In genomic region chr7:97731736-97732370, GRCh38 we compare ENCODE assay signal across 1 cellular context.
TF ChIP-seq lines count a peak whose summit lies in the region.

A gene with protein sequence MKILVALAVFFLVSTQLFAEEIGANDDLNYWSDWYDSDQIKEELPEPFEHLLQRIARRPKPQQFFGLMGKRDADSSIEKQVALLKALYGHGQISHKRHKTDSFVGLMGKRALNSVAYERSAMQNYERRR (plus strand): TSS chr7:97732086. CDS start chr7:97732613, 527 bp downstream.

TF ChIP-seq in HEK293, 187 proteins besides CTCF, POLR2A, EP300 and RAD21 (continued from another document):
- TF ChIP-seq SALL2 (tag by site-specific recombination; IDR thresholded peaks at IDR 0.05; ENCODE audit: borderline replicate concordance) (no peak), GFI1B (tag by site-specific recombination; IDR thresholded peaks at IDR 0.05) (no peak), ZFP41 (tag by site-specific recombination; IDR thresholded peaks at IDR 0.05; ENCODE audit: borderline replicate concordance) (no peak), ZNF571 (tag by site-specific recombination; IDR thresholded peaks at IDR 0.05) (no peak), ZNF19 (tag by site-specific recombination; IDR thresholded peaks at IDR 0.05; ENCODE audit: low read depth) (no peak), ZNF302 (tag by site-specific recombination; IDR thresholded peaks at IDR 0.05; ENCODE audit: low read depth) (no peak), ZNF670 (tag by site-specific recombination; IDR thresholded peaks at IDR 0.05; ENCODE audit: low read depth) (no peak), ZNF211 (tag by site-specific recombination; IDR thresholded peaks at IDR 0.05; ENCODE audit: low read depth) (no peak), SCRT1 (tag by site-specific recombination; IDR thresholded peaks at IDR 0.05; ENCODE audit: borderline replicate concordance) (no peak), ZNF239 (tag by site-specific recombination; IDR thresholded peaks at IDR 0.05) (peak; percentile 62; the same call in 1 of the 2 replicates), ZNF600 (tag by site-specific recombination; IDR thresholded peaks at IDR 0.05) (no peak; the same call in 1 of the 2 replicates), ZNF214 (tag by site-specific recombination; IDR thresholded peaks at IDR 0.05; ENCODE audit: borderline replicate concordance) (no peak), KLF9 (tag by site-specific recombination; IDR thresholded peaks at IDR 0.05; ENCODE audit: low read depth) (no peak; the same call in 1 of the 2 replicates), BCL11B (tag by site-specific recombination; IDR thresholded peaks at IDR 0.05; ENCODE audit: low read depth) (no peak), ZBTB21 (tag by site-specific recombination; IDR thresholded peaks at IDR 0.05) (peak; percentile 66), ZNF350 (tag by site-specific recombination; IDR thresholded peaks at IDR 0.05) (no peak), ZNF391 (tag by site-specific recombination; IDR thresholded peaks at IDR 0.05; ENCODE audit: borderline replicate concordance, low read depth) (no peak), ZNF184 (tag by site-specific recombination; IDR thresholded peaks at IDR 0.05) (0 out of 2 replicates have a peak, but pooled peaks have one; percentile 10), HOXD13 (CRISPR knock-in tag; IDR thresholded peaks at IDR 0.05; ENCODE audit: borderline replicate concordance) (no peak), ZNF707 (tag by site-specific recombination; IDR thresholded peaks at IDR 0.05) (no peak), ZNF610 (tag by site-specific recombination; IDR thresholded peaks at IDR 0.05; ENCODE audit: borderline replicate concordance) (0 out of 2 replicates have a peak, but pooled peaks have one; percentile 58), ZNF558 (tag by site-specific recombination; IDR thresholded peaks at IDR 0.05) (peak; percentile 50; the same call in 1 of the 2 replicates), PRDM4 (tag by site-specific recombination; IDR thresholded peaks at IDR 0.05) (0 out of 2 replicates have a peak, but pooled peaks have one; percentile 23), ZFHX2 (tag by site-specific recombination; conservative IDR thresholded peaks at IDR 0.05) (peak; percentile 83), SP3 (tag by site-specific recombination; IDR thresholded peaks at IDR 0.05) (0 out of 2 replicates have a peak, but pooled peaks have one; percentile 14), BCL11A (tag by site-specific recombination; IDR thresholded peaks at IDR 0.05; ENCODE audit: low read depth) (no peak), ZNF660 (tag by site-specific recombination; IDR thresholded peaks at IDR 0.05) (peak; percentile 80; the same call in 1 of the 2 replicates), ZNF10 (tag by site-specific recombination; IDR thresholded peaks at IDR 0.05) (0 out of 2 replicates have a peak, but pooled peaks have one; percentile 17), ZNF555 (tag by site-specific recombination; conservative IDR thresholded peaks at IDR 0.05) (no peak), KLF17 (tag by site-specific recombination; IDR thresholded peaks at IDR 0.05) (0 out of 2 replicates have a peak, but pooled peaks have one; percentile 12), FEZF1 (tag by site-specific recombination; IDR thresholded peaks at IDR 0.05) (no peak; the same call in 1 of the 2 replicates), ZNF404 (tag by site-specific recombination; IDR thresholded peaks at IDR 0.05) (no peak), ZBTB48 (tag by site-specific recombination; IDR thresholded peaks at IDR 0.05) (no peak), ZFP3 (tag by site-specific recombination; IDR thresholded peaks at IDR 0.05; ENCODE audit: low read depth) (no peak)
- TF ChIP-seq, protein P1, sequence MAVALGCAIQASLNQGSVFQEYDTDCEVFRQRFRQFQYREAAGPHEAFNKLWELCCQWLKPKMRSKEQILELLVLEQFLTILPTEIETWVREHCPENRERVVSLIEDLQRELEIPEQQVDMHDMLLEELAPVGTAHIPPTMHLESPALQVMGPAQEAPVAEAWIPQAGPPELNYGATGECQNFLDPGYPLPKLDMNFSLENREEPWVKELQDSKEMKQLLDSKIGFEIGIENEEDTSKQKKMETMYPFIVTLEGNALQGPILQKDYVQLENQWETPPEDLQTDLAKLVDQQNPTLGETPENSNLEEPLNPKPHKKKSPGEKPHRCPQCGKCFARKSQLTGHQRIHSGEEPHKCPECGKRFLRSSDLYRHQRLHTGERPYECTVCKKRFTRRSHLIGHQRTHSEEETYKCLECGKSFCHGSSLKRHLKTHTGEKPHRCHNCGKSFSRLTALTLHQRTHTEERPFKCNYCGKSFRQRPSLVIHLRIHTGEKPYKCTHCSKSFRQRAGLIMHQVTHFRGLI (tag by site-specific recombination; IDR thresholded peaks at IDR 0.05): no peak
- TF ChIP-seq, protein P2, sequence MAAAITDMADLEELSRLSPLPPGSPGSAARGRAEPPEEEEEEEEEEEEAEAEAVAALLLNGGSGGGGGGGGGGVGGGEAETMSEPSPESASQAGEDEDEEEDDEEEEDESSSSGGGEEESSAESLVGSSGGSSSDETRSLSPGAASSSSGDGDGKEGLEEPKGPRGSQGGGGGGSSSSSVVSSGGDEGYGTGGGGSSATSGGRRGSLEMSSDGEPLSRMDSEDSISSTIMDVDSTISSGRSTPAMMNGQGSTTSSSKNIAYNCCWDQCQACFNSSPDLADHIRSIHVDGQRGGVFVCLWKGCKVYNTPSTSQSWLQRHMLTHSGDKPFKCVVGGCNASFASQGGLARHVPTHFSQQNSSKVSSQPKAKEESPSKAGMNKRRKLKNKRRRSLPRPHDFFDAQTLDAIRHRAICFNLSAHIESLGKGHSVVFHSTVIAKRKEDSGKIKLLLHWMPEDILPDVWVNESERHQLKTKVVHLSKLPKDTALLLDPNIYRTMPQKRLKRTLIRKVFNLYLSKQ (tag by site-specific recombination; IDR thresholded peaks at IDR 0.05; ENCODE audit: borderline replicate concordance): no peak
- TF ChIP-seq, protein P3, sequence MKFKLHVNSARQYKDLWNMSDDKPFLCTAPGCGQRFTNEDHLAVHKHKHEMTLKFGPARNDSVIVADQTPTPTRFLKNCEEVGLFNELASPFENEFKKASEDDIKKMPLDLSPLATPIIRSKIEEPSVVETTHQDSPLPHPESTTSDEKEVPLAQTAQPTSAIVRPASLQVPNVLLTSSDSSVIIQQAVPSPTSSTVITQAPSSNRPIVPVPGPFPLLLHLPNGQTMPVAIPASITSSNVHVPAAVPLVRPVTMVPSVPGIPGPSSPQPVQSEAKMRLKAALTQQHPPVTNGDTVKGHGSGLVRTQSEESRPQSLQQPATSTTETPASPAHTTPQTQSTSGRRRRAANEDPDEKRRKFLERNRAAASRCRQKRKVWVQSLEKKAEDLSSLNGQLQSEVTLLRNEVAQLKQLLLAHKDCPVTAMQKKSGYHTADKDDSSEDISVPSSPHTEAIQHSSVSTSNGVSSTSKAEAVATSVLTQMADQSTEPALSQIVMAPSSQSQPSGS (tag by site-specific recombination; IDR thresholded peaks at IDR 0.05; ENCODE audit: low read depth): peak; percentile 56; the same call in 1 of the 2 replicates
- TF ChIP-seq, protein P4, sequence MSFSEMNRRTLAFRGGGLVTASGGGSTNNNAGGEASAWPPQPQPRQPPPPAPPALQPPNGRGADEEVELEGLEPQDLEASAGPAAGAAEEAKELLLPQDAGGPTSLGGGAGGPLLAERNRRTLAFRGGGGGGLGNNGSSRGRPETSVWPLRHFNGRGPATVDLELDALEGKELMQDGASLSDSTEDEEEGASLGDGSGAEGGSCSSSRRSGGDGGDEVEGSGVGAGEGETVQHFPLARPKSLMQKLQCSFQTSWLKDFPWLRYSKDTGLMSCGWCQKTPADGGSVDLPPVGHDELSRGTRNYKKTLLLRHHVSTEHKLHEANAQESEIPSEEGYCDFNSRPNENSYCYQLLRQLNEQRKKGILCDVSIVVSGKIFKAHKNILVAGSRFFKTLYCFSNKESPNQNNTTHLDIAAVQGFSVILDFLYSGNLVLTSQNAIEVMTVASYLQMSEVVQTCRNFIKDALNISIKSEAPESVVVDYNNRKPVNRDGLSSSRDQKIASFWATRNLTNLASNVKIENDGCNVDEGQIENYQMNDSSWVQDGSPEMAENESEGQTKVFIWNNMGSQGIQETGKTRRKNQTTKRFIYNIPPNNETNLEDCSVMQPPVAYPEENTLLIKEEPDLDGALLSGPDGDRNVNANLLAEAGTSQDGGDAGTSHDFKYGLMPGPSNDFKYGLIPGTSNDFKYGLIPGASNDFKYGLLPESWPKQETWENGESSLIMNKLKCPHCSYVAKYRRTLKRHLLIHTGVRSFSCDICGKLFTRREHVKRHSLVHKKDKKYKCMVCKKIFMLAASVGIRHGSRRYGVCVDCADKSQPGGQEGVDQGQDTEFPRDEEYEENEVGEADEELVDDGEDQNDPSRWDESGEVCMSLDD (tag by site-specific recombination; IDR thresholded peaks at IDR 0.05): no peak; the same call in 1 of the 2 replicates
